Comparison of ENCODE assay signal across 1 cellular context in genomic region chr12:71756054-71756675, GRCh38.
TF ChIP-seq lines count a peak whose summit lies in the region.

No MANE protein-coding gene starts in this region.

TF ChIP-seq in K562, 482 proteins besides CTCF, POLR2A, EP300 and RAD21 (continued from another document):
- TF ChIP-seq TAF1 (IDR thresholded peaks at IDR 0.05; ENCODE audit: control insufficient read depth, extremely low read depth, insufficient read depth, low read length, severe bottlenecking) (no peak), VEZF1 (CRISPR knock-in tag; IDR thresholded peaks at IDR 0.05) (no peak), ZBTB33 (CRISPR knock-in tag; IDR thresholded peaks at IDR 0.05) (no peak), RHOXF2B (CRISPR knock-in tag; conservative IDR thresholded peaks at IDR 0.05) (no peak), MLX (CRISPR knock-in tag; conservative IDR thresholded peaks at IDR 0.05) (no peak), BHLHE40 (IDR thresholded peaks at IDR 0.05; ENCODE audit: low read length) (no peak), ZFX (CRISPR knock-in tag; IDR thresholded peaks at IDR 0.05) (no peak), PTBP1 (IDR thresholded peaks at IDR 0.05; ENCODE audit: low read depth, low read length) (no peak), ETV1 (tag; conservative IDR thresholded peaks at IDR 0.05; ENCODE audit: low read depth) (no peak), CBX3 (IDR thresholded peaks at IDR 0.05; ENCODE audit: borderline replicate concordance in 1 of 2, low read length in 2 of 2) (no peak)
